11 cellular contexts compared by ENCODE assay signal in the genomic region with DNA sequence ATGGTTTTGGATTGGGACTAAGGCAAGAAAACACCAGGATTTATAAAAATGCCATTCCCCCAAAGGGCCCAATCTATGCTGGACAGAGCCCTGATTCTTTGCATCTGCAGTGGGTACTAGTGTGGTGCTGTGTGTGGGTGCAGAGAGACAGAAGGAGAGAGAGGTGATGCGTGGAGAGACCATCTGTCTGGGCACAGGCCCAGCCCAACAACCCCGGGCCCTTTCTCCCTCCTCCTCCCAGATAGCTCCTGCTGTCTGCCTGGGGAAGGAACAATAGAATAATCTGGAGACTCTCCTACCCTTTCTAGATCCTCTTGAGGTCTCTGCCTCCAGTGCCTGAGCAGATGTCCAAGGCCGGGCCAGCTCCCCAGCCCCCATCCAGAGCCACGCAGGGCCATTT. TPM values are rescaled to one million over a fixed set of nuclear protein-coding genes. Genes with fewer than 3 reads are reported as not detected.
DNase-seq lines count a peak whose midpoint lies in the region; ATAC-seq, FAIRE-seq and TF ChIP-seq lines count a peak whose summit lies in the region.
"Had no signal": no experiment of that assay in that cellular context is flagged by ENCODE, and none has a peak within 500 bp of the region (broad histone marks: within the 10 kb centered on the region; RNA-seq: fewer than 3 reads in every experiment).

No MANE protein-coding gene starts in this region.

- TF ChIP-seq CTCF in kidney (IDR thresholded peaks at IDR 0.05; ENCODE audit: borderline replicate concordance, extremely low read depth, insufficient read depth): no peak
- no peak for TF ChIP-seq CTCF in transverse colon (IDR thresholded peaks at IDR 0.05)

- ATAC-seq in SK-N-SH treated with all-trans-retinoic acid at 6 μM for 48 hours: peak; percentile 4
- ATAC-seq in HG02610 (IDR thresholded peaks at IDR 0.05; ENCODE audit: unreplicated experiment): no peak

- 72% methylated on average over 4 of the region's 4 CpGs; no CpG with 5 or more reads in 1 of the 2 donors for WGBS in transverse colon (ENCODE audit: low coverage in 1 of 2), 2 donors
- WGBS in mesenchymal stem cell: 84% methylated on average over 3 of the region's 4 CpGs

- H3K9ac ChIP-seq in kidney (ENCODE audit: low read length in 2 of 2) (no peak overlapping the region), mesenchymal stem cell (ENCODE audit: low read length) (no peak overlapping the region)

- H3K4ac ChIP-seq in mesenchymal stem cell (ENCODE audit: low read depth in 1 of 2, low read length in 2 of 2): no peak overlapping the region

- H3K79me1 ChIP-seq in mesenchymal stem cell (replicated peaks; ENCODE audit: low read length, poor library complexity, severe bottlenecking): no peaks in the 10 kb centered on the region

- DNase-seq in NCI-H1105 treated with DMSO at 0.1 percent for 48 hours (lab: John Stamatoyannopoulos, UW): peak; percentile 21
- DNase-seq in NCI-H1105 (lab: John Stamatoyannopoulos, UW): no peak
- DNase-seq in kidney: peak; percentile 39
- no peak for DNase-seq in transverse colon
- DNase-seq in SKM-1 treated with dmso at 0.1 percent for 144 hours (lab: John Stamatoyannopoulos, UW; ENCODE audit: unreplicated experiment): no peak
- DNase-seq in mesenchymal stem cell: no peak
- DNase-seq: 8988T had no signal

- no peak overlapping the region for H3K4me3 ChIP-seq in kidney (ENCODE audit: low read length in 2 of 2)
- no peak overlapping the region for H3K4me3 ChIP-seq in transverse colon
- no peak overlapping the region for H3K4me3 ChIP-seq in mesenchymal stem cell (ENCODE audit: insufficient read depth in 1 of 2, low read depth in 1 of 2, low read length in 2 of 2)
- H3K4me3 ChIP-seq: SK-N-MC had no signal

- intact Hi-C loops in kidney (cut with DNase I): no loop called here
- intact Hi-C loops in transverse colon (cut with DNase I; ENCODE audit: low total_unique reads): no loop called here

- peaks cover 35 to 38% of the 10 kb centered on the region in 2 donors for H3K4me1 ChIP-seq in kidney (ENCODE audit: control insufficient read depth in 1 of 2, insufficient read depth in 1 of 2, low read depth in 1 of 2, low read length in 2 of 2)
- peaks cover 18 to 33% (median 26%) of the 10 kb centered on the region in 4 donors for H3K4me1 ChIP-seq in transverse colon
- peaks cover 45% of the 10 kb centered on the region for H3K4me1 ChIP-seq in mesenchymal stem cell (ENCODE audit: control insufficient read depth, insufficient read depth, low read depth, low read length)

- H3K23ac ChIP-seq in mesenchymal stem cell (ENCODE audit: low read length in 2 of 2): no peak overlapping the region

- no peak overlapping the region for H4K8ac ChIP-seq in mesenchymal stem cell (ENCODE audit: low read length)

- no peak overlapping the region for H3K14ac ChIP-seq in mesenchymal stem cell (ENCODE audit: low read length in 2 of 2)

- no peaks in the 10 kb centered on the region for H3K9me3 ChIP-seq in kidney (ENCODE audit: control insufficient read depth in 1 of 2, low read length in 2 of 2)
- no peaks in the 10 kb centered on the region for H3K9me3 ChIP-seq in transverse colon
- H3K9me3 ChIP-seq in mesenchymal stem cell (ENCODE audit: control insufficient read depth, low read length): no peaks in the 10 kb centered on the region

- FAIRE-seq in kidney (lab: Jason Lieb, UNC): no peak
- FAIRE-seq: islet of Langerhans had no signal

- H4K91ac ChIP-seq in mesenchymal stem cell (ENCODE audit: low read length): no peak overlapping the region

- no peak overlapping the region for H2AK5ac ChIP-seq in mesenchymal stem cell (ENCODE audit: low read length, severe bottlenecking)

- H3K36me3 ChIP-seq in kidney (ENCODE audit: control insufficient read depth in 1 of 2, insufficient read depth in 2 of 2, low read length in 2 of 2) (peaks cover 0 to 2% of the 10 kb centered on the region in 2 donors), transverse colon (no peaks in the 10 kb centered on the region), mesenchymal stem cell (ENCODE audit: control insufficient read depth in 1 of 2, insufficient read depth in 2 of 2, low read depth in 1 of 2, low read length in 2 of 2) (peaks cover 2 to 28% of the 10 kb centered on the region in 2 experiments)

- no peak overlapping the region for H2BK12ac ChIP-seq in mesenchymal stem cell (ENCODE audit: low read length in 2 of 2)

- H3K18ac ChIP-seq in mesenchymal stem cell (ENCODE audit: low read depth in 1 of 2, low read length in 2 of 2): no peak overlapping the region

- H3K27me3 ChIP-seq in transverse colon (no peaks in the 10 kb centered on the region), mesenchymal stem cell (ENCODE audit: control insufficient read depth in 1 of 2, insufficient read depth in 1 of 2, low read length in 2 of 2) (peaks cover 0 to 8% of the 10 kb centered on the region in 2 experiments)

- no peak overlapping the region for H2BK15ac ChIP-seq in mesenchymal stem cell (ENCODE audit: low read depth, poor library complexity, severe bottlenecking)

- no peak for TF ChIP-seq EP300 in transverse colon (IDR thresholded peaks at IDR 0.05; ENCODE audit: low read depth)

- no peak overlapping the region for H2BK5ac ChIP-seq in mesenchymal stem cell (ENCODE audit: low read depth, low read length, poor library complexity, severe bottlenecking)

- in situ Hi-C loops in transverse colon (cut with MboI; ENCODE audit: low pct_ligation_motif_present in 1 of 4, low pct_unique_long_range_greater_than_20kb in 1 of 4, low sequenced_read_pairs in 3 of 4): no loop called here

- H3K27ac ChIP-seq in kidney (ENCODE audit: low read depth in 2 of 2, low read length in 2 of 2) (no peak overlapping the region), transverse colon (peak overlapping the region; percentile 20 to 78 (median 73)), mesenchymal stem cell (ENCODE audit: low read length, poor library complexity, severe bottlenecking) (no peak overlapping the region)
- H3K27ac ChIP-seq: SK-N-MC had no signal

- no peak overlapping the region for H2BK120ac ChIP-seq in mesenchymal stem cell (ENCODE audit: low read depth, low read length)

- H2AFZ ChIP-seq in mesenchymal stem cell (ENCODE audit: low read depth, low read length): no peak overlapping the region

- TF ChIP-seq POLR2A in transverse colon (IDR thresholded peaks at IDR 0.05): no peak

- no peak overlapping the region for H3K4me2 ChIP-seq in mesenchymal stem cell (ENCODE audit: low read length, poor library complexity, severe bottlenecking)

TF ChIP-seq in SK-N-SH treated with all-trans-retinoic acid at 6 μM for 48 hours, 23 proteins besides CTCF, POLR2A, EP300 and RAD21 (continues in another document):
- TF ChIP-seq ZNF565 (CRISPR knock-in tag; conservative IDR thresholded peaks at IDR 0.05; ENCODE audit: low read depth) (no peak), ZFP30 (CRISPR knock-in tag; IDR thresholded peaks at IDR 0.05) (no peak), RARB (CRISPR knock-in tag; IDR thresholded peaks at IDR 0.05) (no peak), ISL1 (CRISPR knock-in tag; IDR thresholded peaks at IDR 0.05) (no peak), GLIS3 (CRISPR knock-in tag; IDR thresholded peaks at IDR 0.05) (no peak), SNAI2 (CRISPR knock-in tag; IDR thresholded peaks at IDR 0.05) (no peak), ZNF70 (CRISPR knock-in tag; IDR thresholded peaks at IDR 0.05) (no peak), TCF4 (CRISPR knock-in tag; IDR thresholded peaks at IDR 0.05; ENCODE audit: borderline replicate concordance) (no peak), ZNF8 (CRISPR knock-in tag; IDR thresholded peaks at IDR 0.05) (no peak), TSHZ2 (CRISPR knock-in tag; IDR thresholded peaks at IDR 0.05) (no peak), PPARA (CRISPR knock-in tag; IDR thresholded peaks at IDR 0.05; ENCODE audit: borderline replicate concordance) (no peak), ARNTL (CRISPR knock-in tag; IDR thresholded peaks at IDR 0.05; ENCODE audit: borderline replicate concordance, low read depth) (no peak), TOX (CRISPR knock-in tag; IDR thresholded peaks at IDR 0.05; ENCODE audit: borderline replicate concordance) (no peak), CSDC2 (CRISPR knock-in tag; IDR thresholded peaks at IDR 0.05) (no peak)

RNA-seq across cellular contexts. Expression of gene KIAA1614, which starts 15.1 kb away (rescaled TPM):
- total RNA-seq in kidney (12.3 TPM), transverse colon (1 to 10 TPM; 2.3 to 9.4 (median 2.8) TPM)
- 5.4 TPM for polyA plus RNA-seq in kidney (ENCODE audit: insufficient read depth, low read depth, low replicate concordance)
- polyA plus RNA-seq in mesenchymal stem cell (2013, experiment 1 of 2): 1.6 TPM
- polyA plus RNA-seq in mesenchymal stem cell (2013, experiment 2 of 2): 1.8 TPM

Comparison
In these comparisons a context has a peak if more than half of its experiments do, and no peak if none do; other contexts are left out.
1. DNase-seq: peak in NCI-H1105 treated with DMSO at 0.1 percent for 48 hours (single experiment) and kidney (single experiment); none in NCI-H1105 (single experiment), transverse colon (single experiment), SKM-1 treated with dmso at 0.1 percent for 144 hours (single experiment) and mesenchymal stem cell (single experiment).
2. H3K27ac ChIP-seq: peak in transverse colon (4 of 4); none in kidney (0 of 2) and mesenchymal stem cell (single experiment).